8 cellular contexts compared by ENCODE assay signal in the genomic region with DNA sequence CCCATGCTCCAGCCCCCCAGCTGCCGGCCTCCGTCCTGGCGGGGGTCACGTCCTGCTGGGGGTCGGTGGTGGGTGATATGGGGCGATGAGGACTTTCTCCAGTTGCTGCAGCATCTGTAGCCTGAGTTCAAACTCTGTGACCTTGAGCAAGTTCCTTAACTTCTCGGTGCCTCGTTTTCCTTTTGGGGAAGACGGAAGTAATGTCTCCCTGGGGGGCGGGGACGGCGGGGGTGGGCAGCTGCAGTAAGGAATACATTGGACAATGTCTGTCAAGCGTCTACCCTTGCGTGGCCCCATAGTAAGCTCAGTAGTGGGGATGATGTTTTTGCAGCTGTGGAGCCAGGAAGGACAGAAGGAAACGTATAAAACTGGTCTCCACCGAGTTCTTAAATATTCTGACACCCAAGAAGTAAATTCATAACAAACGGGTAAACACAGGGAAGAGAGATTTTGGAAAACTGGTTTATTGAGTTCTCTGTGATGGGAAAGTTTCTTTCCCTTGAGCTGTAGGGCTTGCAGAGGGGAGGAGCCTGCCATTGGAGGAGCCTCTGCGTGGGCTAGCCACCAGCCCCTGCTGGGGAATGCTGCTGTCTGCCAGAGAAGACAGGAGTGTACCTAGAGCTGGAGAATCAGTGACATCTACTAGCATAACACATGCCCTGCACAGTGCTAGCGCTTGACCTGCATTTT. TPM values are rescaled to one million over a fixed set of nuclear protein-coding genes. Genes with fewer than 3 reads are reported as not detected.
DNase-seq lines count a peak whose midpoint lies in the region; ATAC-seq and TF ChIP-seq lines count a peak whose summit lies in the region.

No MANE protein-coding gene starts in this region.

- H3K9me3 ChIP-seq in DOHH2 (ENCODE audit: control insufficient read depth, insufficient read depth, low read length) (no peaks in the 10 kb centered on the region), MM.1S (replicated peaks; ENCODE audit: insufficient read depth, low read length) (no peaks in the 10 kb centered on the region), WERI-Rb-1 (ENCODE audit: severe bottlenecking) (no peaks in the 10 kb centered on the region)

- H3K4me1 ChIP-seq in DOHH2 (ENCODE audit: control insufficient read depth, low read length) (peaks cover 49% of the 10 kb centered on the region), MM.1S (ENCODE audit: low read length) (peaks cover 44% of the 10 kb centered on the region)

- peak overlapping the region; percentile 67 for H3K4me3 ChIP-seq in DOHH2 (ENCODE audit: low read length)
- peak overlapping the region; percentile 88 for H3K4me3 ChIP-seq in MM.1S (ENCODE audit: low read length)
- H3K4me3 ChIP-seq in dorsolateral prefrontal cortex = peak overlapping the region; percentile 55 to 95 (median 80)
- no peak overlapping the region for H3K4me3 ChIP-seq in WERI-Rb-1 (ENCODE audit: low read depth, low read length)

- H3K36me3 ChIP-seq in DOHH2 (ENCODE audit: control insufficient read depth, low read length) (no peaks in the 10 kb centered on the region), MM.1S (replicated peaks; ENCODE audit: insufficient read depth, low read length) (no peaks in the 10 kb centered on the region), WERI-Rb-1 (no peaks in the 10 kb centered on the region)

- no peak for DNase-seq in MM.1S
- DNase-seq in dorsolateral prefrontal cortex = peak in 4 of 10 donors; percentile 26 to 54 (median 28)
- DNase-seq in neural crest cell (ENCODE audit: low read depth, low spot score) = no peak
- no peak for DNase-seq in NOMO-1 treated with DMSO at 0.1 percent for 48 hours (lab: John Stamatoyannopoulos, UW; ENCODE audit: unreplicated experiment)
- no peak for DNase-seq in WERI-Rb-1

- 0 out of 2 replicates have a peak, but pooled peaks cover 9% of the 10 kb centered on the region for H3F3A ChIP-seq in DOHH2 (ENCODE audit: control insufficient read depth, insufficient read depth)
- H3F3A ChIP-seq in MM.1S (ENCODE audit: insufficient read depth, low read length) = peaks cover 44% of the 10 kb centered on the region

- H3K27me3 ChIP-seq in DOHH2 (ENCODE audit: control insufficient read depth, low read length) = peaks cover 95% of the 10 kb centered on the region
- no peaks in the 10 kb centered on the region for H3K27me3 ChIP-seq in MM.1S (replicated peaks; ENCODE audit: insufficient read depth, low read length)
- H3K27me3 ChIP-seq in dorsolateral prefrontal cortex = peaks cover 0 to 5% (median 0%) of the 10 kb centered on the region in 45 donors
- peaks cover 3% of the 10 kb centered on the region for H3K27me3 ChIP-seq in WERI-Rb-1 (ENCODE audit: insufficient read depth, low read depth, severe bottlenecking)

- H3K4me2 ChIP-seq in DOHH2 (ENCODE audit: low read length) = peak overlapping the region; percentile 90
- H3K4me2 ChIP-seq in MM.1S (ENCODE audit: low read depth, low read length) = peak overlapping the region; percentile 87

- H3K79me2 ChIP-seq in DOHH2 (ENCODE audit: control insufficient read depth, low read length) (no peaks in the 10 kb centered on the region), MM.1S (ENCODE audit: low read length) (peaks cover 38% of the 10 kb centered on the region)

- TF ChIP-seq CTCF in DOHH2 (IDR thresholded peaks at IDR 0.05; ENCODE audit: low read depth, low read length, poor library complexity, severe bottlenecking) = no peak
- no peak for TF ChIP-seq CTCF in MM.1S (IDR thresholded peaks at IDR 0.05; ENCODE audit: low read length)
- TF ChIP-seq CTCF in dorsolateral prefrontal cortex (IDR thresholded peaks at IDR 0.05 in 54 of 56, conservative IDR thresholded peaks at IDR 0.05 in 2 of 56; ENCODE audit: low read depth in 1 of 56, partially characterized antibody in 56 of 56) = no peak
- TF ChIP-seq CTCF in neural crest cell (conservative IDR thresholded peaks at IDR 0.05) = no peak
- no peak for TF ChIP-seq CTCF in WERI-Rb-1 (IDR thresholded peaks at IDR 0.05; ENCODE audit: low read depth, low read length)

- peak overlapping the region; percentile 78 for H3K4me3 Mint-ChIP-seq in neural crest cell

- peaks cover 74% of the 10 kb centered on the region for H3K27me3 Mint-ChIP-seq in neural crest cell (ENCODE audit: low read depth)

- H3K9me3 Mint-ChIP-seq in neural crest cell = no peaks in the 10 kb centered on the region

- H3K9me2 ChIP-seq in DOHH2 (replicated peaks; ENCODE audit: control insufficient read depth, low read length) (no peaks in the 10 kb centered on the region), MM.1S (replicated peaks; ENCODE audit: insufficient read depth, low read length) (no peaks in the 10 kb centered on the region)

- H3K27ac Mint-ChIP-seq in neural crest cell (ENCODE audit: unreplicated experiment) = no peak overlapping the region

- peaks cover 26% of the 10 kb centered on the region for H3K4me1 Mint-ChIP-seq in neural crest cell

- peak overlapping the region; percentile 66 for H2AFZ ChIP-seq in MM.1S (ENCODE audit: low read length)

- H3K27ac ChIP-seq in DOHH2 (ENCODE audit: low read depth, low read length) = no peak overlapping the region
- no peak overlapping the region for H3K27ac ChIP-seq in MM.1S (ENCODE audit: low read length)
- H3K27ac ChIP-seq in dorsolateral prefrontal cortex = peak overlapping the region; percentile 78 to 99 (median 94)
- H3K27ac ChIP-seq in WERI-Rb-1 = no peak overlapping the region

- intact Hi-C loops in dorsolateral prefrontal cortex (cut with DNase I) = loop anchor here in 1 of 2 donors (5.0 kb wide), 1 partner anchor 348 kb away; the partner anchor contains the start of gene GINS1

- peak overlapping the region; percentile 96; the same call in 1 of the 2 replicates for H3K9ac ChIP-seq in MM.1S (ENCODE audit: low read length)

- H3K36me3 Mint-ChIP-seq in neural crest cell (ENCODE audit: low read depth) = no peaks in the 10 kb centered on the region

- ATAC-seq in HG03439 (IDR thresholded peaks at IDR 0.05; ENCODE audit: unreplicated experiment) (no peak), HG02588 (IDR thresholded peaks at IDR 0.05; ENCODE audit: unreplicated experiment) (no peak)

- H4K20me1 ChIP-seq in DOHH2 (ENCODE audit: control insufficient read depth, insufficient read depth, low read depth, low read length) (0 out of 2 replicates have a peak, but pooled peaks cover 5% of the 10 kb centered on the region), MM.1S (ENCODE audit: insufficient read depth, low read length) (no peaks in the 10 kb centered on the region)

RNA-seq across cellular contexts. Expression of gene ACSS1, which starts 1.0 kb away (rescaled TPM):
- 100 to 1,000 TPM in 2 of 120 experiments, 10 to 100 TPM in 118; 18.5 to 154 (median 56.4) TPM for total RNA-seq in dorsolateral prefrontal cortex
- 13.1 and 14.0 TPM in 2 replicates for total RNA-seq in neural crest cell

RNA-seq across cellular contexts. Expression of gene VSX1, which starts 23.0 kb away (rescaled TPM):
- total RNA-seq in dorsolateral prefrontal cortex (10 to 100 TPM in 2 of 120 experiments, 1 to 10 TPM in 118; 1.2 to 12.1 (median 4.6) TPM), neural crest cell (3.8 and 4.2 TPM in 2 replicates)

Comparison
In these comparisons a context has a peak if more than half of its experiments do, and no peak if none do; other contexts are left out.
1. H3K27ac ChIP-seq: peak in dorsolateral prefrontal cortex (59 of 59); none in DOHH2 (single experiment), MM.1S (single experiment) and WERI-Rb-1 (single experiment).